11 cellular contexts compared by ENCODE assay signal in the genomic region with DNA sequence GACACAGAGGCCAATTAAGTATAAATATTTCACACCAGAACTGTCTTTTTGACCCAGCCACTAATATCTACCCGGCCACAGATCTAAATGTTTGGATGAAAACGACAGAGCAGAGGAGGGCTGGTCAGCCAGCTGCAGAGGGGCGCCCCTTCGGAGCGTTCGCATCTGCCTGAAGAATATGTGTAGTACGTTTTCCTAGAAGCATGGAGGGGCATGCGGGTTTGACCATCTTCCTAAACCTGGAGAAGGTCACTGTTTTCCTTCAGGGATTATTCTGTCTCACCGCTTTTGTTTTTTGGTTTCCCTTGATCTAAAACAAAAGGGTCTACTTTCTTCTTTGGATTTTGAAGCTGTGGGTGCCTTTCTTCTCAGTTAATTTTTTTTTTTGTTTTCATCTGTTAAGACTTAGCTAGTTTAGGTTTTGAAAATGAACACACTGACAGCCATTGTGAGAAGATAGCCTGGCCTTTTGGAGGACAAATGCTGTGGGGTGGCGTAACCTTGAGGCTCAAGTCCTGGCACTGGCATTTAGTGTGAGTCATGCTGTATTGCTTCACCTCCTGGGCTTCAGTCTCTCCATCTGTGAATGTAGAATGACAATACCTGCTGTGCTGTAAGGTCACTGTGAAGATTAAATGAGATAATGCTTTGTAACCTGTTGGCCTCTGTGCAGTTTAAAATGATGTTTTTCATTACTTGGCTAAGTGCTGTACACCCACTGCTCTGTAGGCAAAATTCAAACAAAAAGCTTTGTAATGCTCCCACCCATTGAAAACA.
DNase-seq lines count a peak whose midpoint lies in the region; ATAC-seq and TF ChIP-seq lines count a peak whose summit lies in the region.
"Had no signal": no experiment of that assay in that cellular context is flagged by ENCODE, and none has a peak within 500 bp of the region (broad histone marks: within the 10 kb centered on the region; RNA-seq: fewer than 3 reads in every experiment).

No MANE protein-coding gene starts in this region.

- H3K27me3 ChIP-seq in ACC112 (ENCODE audit: insufficient read depth, low read length) (no peaks in the 10 kb centered on the region), MG63 (no peaks in the 10 kb centered on the region), lower lobe of right lung (ENCODE audit: low read depth) (no peaks in the 10 kb centered on the region)
- H3K27me3 ChIP-seq: BLaER1 treated with 17β-estradiol and CSF1 and Interleukin-3, amounts not matched to agents 10 nM and 100 nM had no signal

- no peak overlapping the region for H3K27ac Mint-ChIP-seq in effector memory CD8-positive, alpha-beta T cell

- peak; percentile 79 for DNase-seq in MG63
- DNase-seq in dermis blood vessel endothelial cell = peak; percentile 30
- DNase-seq in lower lobe of right lung = peak; percentile 75
- DNase-seq in T-helper 9 cell = no peak
- DNase-seq in NCI-H1417 (lab: John Stamatoyannopoulos, UW) = no peak
- no peak for DNase-seq in NCI-H2196 (lab: John Stamatoyannopoulos, UW; ENCODE audit: unreplicated experiment)
- DNase-seq in effector memory CD8-positive, alpha-beta T cell = no peak

- no peak overlapping the region for H3K4me3 ChIP-seq in ACC112 (ENCODE audit: low read depth, low read length)
- no peak overlapping the region for H3K4me3 ChIP-seq in MG63
- H3K4me3 ChIP-seq in lower lobe of right lung = no peak overlapping the region
- H3K4me3 ChIP-seq: BLaER1 treated with 17β-estradiol and CSF1 and Interleukin-3, amounts not matched to agents 10 nM and 100 nM had no signal

- H3K4me3 Mint-ChIP-seq in effector memory CD8-positive, alpha-beta T cell = no peak overlapping the region
- H3K4me3 Mint-ChIP-seq: brain had no signal

- no peaks in the 10 kb centered on the region for H3K27me3 Mint-ChIP-seq in effector memory CD8-positive, alpha-beta T cell
- H3K27me3 Mint-ChIP-seq: brain had no signal

- intact Hi-C loops in lower lobe of right lung (cut with DNase I) = no loop called here

- H3K4me1 Mint-ChIP-seq in effector memory CD8-positive, alpha-beta T cell (ENCODE audit: low read depth in 2 of 2) = no peaks in the 10 kb centered on the region

- H3K79me2 ChIP-seq in ACC112 (ENCODE audit: control insufficient read depth, insufficient read depth, low read length, unreplicated experiment) = no peaks in the 10 kb centered on the region

- H3K9me3 ChIP-seq in MG63 (peaks cover 3% of the 10 kb centered on the region), lower lobe of right lung (peaks cover 4% of the 10 kb centered on the region)

- H3K27ac ChIP-seq in ACC112 (ENCODE audit: low read depth, low read length) (peak overlapping the region; percentile 55), lower lobe of right lung (peak overlapping the region; percentile 55)
- H3K27ac ChIP-seq: KMS-11 had no signal

- ATAC-seq in lower lobe of right lung = peak; percentile 94 to 99
- no peak for ATAC-seq in effector memory CD8-positive, alpha-beta T cell (replicated peaks)

- no peak for TF ChIP-seq CTCF in lower lobe of right lung (IDR thresholded peaks at IDR 0.05)

- 0 out of 2 replicates have a peak, but pooled peaks cover 6% of the 10 kb centered on the region for H3K36me3 ChIP-seq in ACC112 (ENCODE audit: insufficient read depth, low read length)
- no peaks in the 10 kb centered on the region for H3K36me3 ChIP-seq in MG63
- no peaks in the 10 kb centered on the region for H3K36me3 ChIP-seq in lower lobe of right lung
- H3K36me3 ChIP-seq: BLaER1 treated with 17β-estradiol and CSF1 and Interleukin-3, amounts not matched to agents 10 nM and 100 nM had no signal

- no peaks in the 10 kb centered on the region for H3K9me3 Mint-ChIP-seq in effector memory CD8-positive, alpha-beta T cell

- H3K4me1 ChIP-seq in ACC112 (ENCODE audit: control insufficient read depth, insufficient read depth, low read length, unreplicated experiment) (peaks cover 22% of the 10 kb centered on the region), lower lobe of right lung (peaks cover 13% of the 10 kb centered on the region)

- H2AFZ ChIP-seq in ACC112 (ENCODE audit: low read length, unreplicated experiment) = peak overlapping the region; percentile 65

- no peaks in the 10 kb centered on the region for H3K36me3 Mint-ChIP-seq in effector memory CD8-positive, alpha-beta T cell (ENCODE audit: insufficient read depth)
- H3K36me3 Mint-ChIP-seq: brain had no signal

Comparison
In these comparisons a context has a peak if more than half of its experiments do, and no peak if none do; other contexts are left out.
1. DNase-seq: peak in MG63 (single experiment), dermis blood vessel endothelial cell (single experiment) and lower lobe of right lung (single experiment); none in T-helper 9 cell (single experiment), NCI-H1417 (0 of 3), NCI-H2196 (single experiment) and effector memory CD8-positive, alpha-beta T cell (0 of 3).